ENCODE assay signal across 22 cellular contexts in the genomic region with DNA sequence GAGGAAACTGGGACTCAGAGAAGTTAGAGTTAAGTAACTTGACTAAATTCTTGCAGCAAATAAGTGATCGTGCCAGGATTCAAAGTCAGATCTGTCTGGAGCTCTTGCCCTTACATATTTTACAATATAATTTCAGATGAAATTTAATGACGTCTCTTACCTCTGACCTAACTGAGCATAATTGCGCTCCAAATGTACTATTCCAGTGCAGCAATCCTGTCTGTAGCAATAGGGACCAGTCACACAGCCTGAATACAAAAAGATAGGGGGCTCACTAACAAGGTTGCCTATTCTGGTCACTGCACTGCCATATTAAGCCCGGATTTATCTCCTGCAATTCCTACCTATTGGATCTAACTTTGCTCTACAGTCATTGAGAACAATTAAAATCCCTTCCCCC.
DNase-seq lines count a peak whose midpoint lies in the region; ATAC-seq and TF ChIP-seq lines count a peak whose summit lies in the region.
"Had no signal": no experiment of that assay in that cellular context is flagged by ENCODE, and none has a peak within 500 bp of the region (broad histone marks: within the 10 kb centered on the region; RNA-seq: fewer than 3 reads in every experiment).

No MANE protein-coding gene starts in this region.

- no peak overlapping the region for H4K91ac ChIP-seq in IMR-90 (ENCODE audit: insufficient read depth, low read depth, low read length)

- no peak overlapping the region for H3K4me2 ChIP-seq in IMR-90 (ENCODE audit: low read depth, low read length)
- H3K4me2 ChIP-seq: BLaER1 treated with 17β-estradiol and CSF1 and Interleukin-3, amounts not matched to agents 10 nM and 100 nM had no signal

- H3K36me3 ChIP-seq in IMR-90 (ENCODE audit: control insufficient read depth, insufficient read depth, low read length) (no peaks in the 10 kb centered on the region), gastroesophageal sphincter (no peaks in the 10 kb centered on the region)
- H3K36me3 ChIP-seq: BE2C; BLaER1 treated with 17β-estradiol and CSF1 and Interleukin-3, amounts not matched to agents 10 nM and 100 nM had no signal

- H3K27me3 ChIP-seq in IMR-90 (ENCODE audit: control insufficient read depth, insufficient read depth, low read length) = no peaks in the 10 kb centered on the region
- no peaks in the 10 kb centered on the region for H3K27me3 ChIP-seq in gastroesophageal sphincter
- H3K27me3 ChIP-seq: BE2C; BLaER1 treated with 17β-estradiol and CSF1 and Interleukin-3, amounts not matched to agents 10 nM and 100 nM had no signal

- dilution Hi-C loops in IMR-90 (cut with HindIII; ENCODE audit: low sequenced_read_pairs, unreplicated experiment) = no loop called here

- no peak for TF ChIP-seq CTCF in IMR-90 (conservative IDR thresholded peaks at IDR 0.05; ENCODE audit: low read depth, low read length)
- no peak for TF ChIP-seq CTCF in gastroesophageal sphincter (IDR thresholded peaks at IDR 0.05)
- no peak for TF ChIP-seq CTCF in nephron (IDR thresholded peaks at IDR 0.05; ENCODE audit: unreplicated experiment in 3 of 3)
- no peak for TF ChIP-seq CTCF in endothelial cell (IDR thresholded peaks at IDR 0.05; ENCODE audit: unreplicated experiment)

- H3K4me1 Mint-ChIP-seq in nephron = peaks cover 8% of the 10 kb centered on the region
- H3K4me1 Mint-ChIP-seq in endothelial cell (ENCODE audit: unreplicated experiment) = no peaks in the 10 kb centered on the region
- H3K4me1 Mint-ChIP-seq in naive thymus-derived CD8-positive, alpha-beta T cell = peaks cover 0 to 4% (median 1%) of the 10 kb centered on the region in 4 donors
- H3K4me1 Mint-ChIP-seq: CD14-positive monocyte had no signal

- H2AK9ac ChIP-seq in IMR-90 (replicated peaks; ENCODE audit: low read depth, low read length, poor library complexity) = no peak overlapping the region

- CTCF ChIA-PET in IMR-90 (lab: Yijun Ruan, JAX) = no interaction called here

- no peak overlapping the region for H4K8ac ChIP-seq in IMR-90 (ENCODE audit: low read depth in 2 of 2, low read length in 2 of 2)

- no peak overlapping the region for H3K4me3 Mint-ChIP-seq in nephron
- no peak overlapping the region for H3K4me3 Mint-ChIP-seq in endothelial cell (ENCODE audit: unreplicated experiment)
- H3K4me3 Mint-ChIP-seq in naive thymus-derived CD8-positive, alpha-beta T cell = no peak overlapping the region
- H3K4me3 Mint-ChIP-seq: CD14-positive monocyte; CD4-positive, alpha-beta T cell; CD8-positive, alpha-beta memory T cell had no signal

- 0 out of 2 replicates have a peak overlapping the region, but pooled peaks have one; percentile 4 for H3K56ac ChIP-seq in IMR-90 (ENCODE audit: extremely low read depth, insufficient read depth, low read length)

- no peak overlapping the region for H3K18ac ChIP-seq in IMR-90 (ENCODE audit: low read depth, low read length)

- H3K14ac ChIP-seq in IMR-90 (replicated peaks; ENCODE audit: low read depth, low read length) = no peak overlapping the region

- H2BK15ac ChIP-seq in IMR-90 (ENCODE audit: low read depth, low read length) = no peak overlapping the region

- no peak overlapping the region for H2BK20ac ChIP-seq in IMR-90 (ENCODE audit: low read depth, low read length)

- H4K5ac ChIP-seq in IMR-90 (ENCODE audit: low read depth, low read length) = no peak overlapping the region

- H2BK120ac ChIP-seq in IMR-90 (ENCODE audit: low read depth, low read length) = no peak overlapping the region

- TF ChIP-seq EP300 in gastroesophageal sphincter (IDR thresholded peaks at IDR 0.05) = no peak

- H3K9me1 ChIP-seq in IMR-90 (ENCODE audit: insufficient read depth, low read length) = peaks cover 2% of the 10 kb centered on the region; the same call in 1 of the 2 replicates

- intact Hi-C loops in IMR-90 (cut with micrococcal nuclease) = loop anchor here (10.0 kb wide), 1 partner anchor 984 kb away; no protein-coding TSS in a partner anchor

- no peak overlapping the region for H3K4ac ChIP-seq in IMR-90 (ENCODE audit: low read depth, low read length)

- H3K4me3 ChIP-seq in IMR-90 (ENCODE audit: insufficient read depth, low read depth, low read length) (no peak overlapping the region), gastroesophageal sphincter (no peak overlapping the region)
- H3K4me3 ChIP-seq: BLaER1 treated with 17β-estradiol and CSF1 and Interleukin-3, amounts not matched to agents 10 nM and 100 nM; GM12878; GM23248 had no signal

- DNase-seq in IMR-90 = no peak
- DNase-seq in NCI-H69 (lab: John Stamatoyannopoulos, UW) = peak; percentile 17
- no peak for DNase-seq in NCI-H187 treated with DMSO at 0.1 percent for 48 hours (lab: John Stamatoyannopoulos, UW)
- DNase-seq in activated CD4-positive, CD25-positive, alpha-beta regulatory T cell treated with anti-CD3 and anti-CD28 coated beads, Interleukin-2, amount 50 U/mL, for 72 hours = no peak
- no peak for DNase-seq in endothelial cell (ENCODE audit: low spot score)
- DNase-seq in naive thymus-derived CD8-positive, alpha-beta T cell = no peak
- DNase-seq: BE2C; CD4-positive, alpha-beta T cell; CD8-positive, alpha-beta memory T cell; DMS 273 treated with DMSO at 0.1 percent for 48 hours; DMS79; EL; GDM1; GM23248; H7; HCEC 1CT had no signal

- H3K23ac ChIP-seq in IMR-90 (ENCODE audit: low read depth, low read length) = no peak overlapping the region

- no peak for TF ChIP-seq POLR2A in IMR-90 (IDR thresholded peaks at IDR 0.05; ENCODE audit: low read depth, low read length)
- TF ChIP-seq POLR2A in gastroesophageal sphincter (IDR thresholded peaks at IDR 0.05) = no peak

- H3K9me3 ChIP-seq in IMR-90 (ENCODE audit: control insufficient read depth, insufficient read depth, low read length) (no peaks in the 10 kb centered on the region), gastroesophageal sphincter (no peaks in the 10 kb centered on the region)
- H3K9me3 ChIP-seq: BE2C; BLaER1 treated with 17β-estradiol and CSF1 and Interleukin-3, amounts not matched to agents 10 nM and 100 nM had no signal

- H3K27ac ChIP-seq in IMR-90 (ENCODE audit: insufficient read depth, low read length) (no peak overlapping the region), gastroesophageal sphincter (no peak overlapping the region)
- H3K27ac ChIP-seq: 22Rv1; BLaER1 treated with 17β-estradiol and CSF1 and Interleukin-3, amounts not matched to agents 10 nM and 100 nM; GM23248 had no signal

- no peak overlapping the region for H2AFZ ChIP-seq in IMR-90 (replicated peaks; ENCODE audit: low read length, poor library complexity)
- H2AFZ ChIP-seq: GM23248 had no signal

- in situ Hi-C loops in IMR-90 (cut with MboI; ENCODE audit: low sequenced_read_pairs) = loop anchor here (10.0 to 25.0 kb wide), 4 partner anchors 264 to 982 kb away; no protein-coding TSS in a partner anchor

- 100% methylated on average over 1 of the region's 4 CpGs; no CpG with 5 or more reads in 1 of the 2 experiments for WGBS in IMR-90 (ENCODE audit: extremely low coverage in 2 of 2, insufficient read length in 1 of 2), 2 experiments
- WGBS in gastroesophageal sphincter (ENCODE audit: low coverage in 1 of 2), 2 donors = 88 to 91% methylated on average over 4 of the region's 4 CpGs

- POLR2A ChIA-PET in IMR-90 (lab: Charles Lee; ENCODE audit: unreplicated experiment) = no interaction called here
- POLR2A ChIA-PET in naive thymus-derived CD8-positive, alpha-beta T cell (lab: Charles Lee) = no interaction called here

- no peaks in the 10 kb centered on the region for H3K27me3 Mint-ChIP-seq in nephron (ENCODE audit: low read depth)
- no peaks in the 10 kb centered on the region for H3K27me3 Mint-ChIP-seq in endothelial cell (ENCODE audit: unreplicated experiment)
- H3K27me3 Mint-ChIP-seq in naive thymus-derived CD8-positive, alpha-beta T cell = no peaks in the 10 kb centered on the region
- H3K27me3 Mint-ChIP-seq: CD4-positive, alpha-beta T cell; CD8-positive, alpha-beta memory T cell had no signal

- H3K9me3 Mint-ChIP-seq in nephron (no peaks in the 10 kb centered on the region), endothelial cell (ENCODE audit: unreplicated experiment) (no peaks in the 10 kb centered on the region)
- H3K9me3 Mint-ChIP-seq in naive thymus-derived CD8-positive, alpha-beta T cell = no peaks in the 10 kb centered on the region
- H3K9me3 Mint-ChIP-seq: CD14-positive monocyte; CD4-positive, alpha-beta T cell; CD8-positive, alpha-beta memory T cell had no signal

- H3K9ac ChIP-seq in IMR-90 (ENCODE audit: low read depth, low read length) = no peak overlapping the region
- H3K9ac ChIP-seq: BLaER1 treated with 17β-estradiol and CSF1 and Interleukin-3, amounts not matched to agents 10 nM and 100 nM; GM23248 had no signal

- H3K36me3 Mint-ChIP-seq in nephron (ENCODE audit: low read depth) (no peaks in the 10 kb centered on the region), endothelial cell (ENCODE audit: low read depth, unreplicated experiment) (no peaks in the 10 kb centered on the region)
- no peaks in the 10 kb centered on the region for H3K36me3 Mint-ChIP-seq in naive thymus-derived CD8-positive, alpha-beta T cell
- H3K36me3 Mint-ChIP-seq: CD14-positive monocyte; CD8-positive, alpha-beta memory T cell had no signal

- no peaks in the 10 kb centered on the region for H4K20me1 ChIP-seq in IMR-90 (ENCODE audit: insufficient read depth, low read length)
- H4K20me1 ChIP-seq: BLaER1 treated with 17β-estradiol and CSF1 and Interleukin-3, amounts not matched to agents 10 nM and 100 nM had no signal

- H3K4me1 ChIP-seq in IMR-90 (ENCODE audit: control insufficient read depth, insufficient read depth, low read length) = peaks cover 2% of the 10 kb centered on the region
- H3K4me1 ChIP-seq in gastroesophageal sphincter = peaks cover 0 to 23% (median 0%) of the 10 kb centered on the region in 3 donors
- H3K4me1 ChIP-seq: BE2C; BLaER1 treated with 17β-estradiol and CSF1 and Interleukin-3, amounts not matched to agents 10 nM and 100 nM had no signal

- H2BK5ac ChIP-seq in IMR-90 (ENCODE audit: low read depth, low read length, poor library complexity, severe bottlenecking) = no peak overlapping the region

- TF ChIP-seq RAD21 in IMR-90 (IDR thresholded peaks at IDR 0.05; ENCODE audit: low read length) = no peak

- H3K27ac Mint-ChIP-seq in nephron = peak overlapping the region; percentile 16 to 93 (median 79)
- H3K27ac Mint-ChIP-seq in endothelial cell (ENCODE audit: unreplicated experiment) = no peak overlapping the region
- no peak overlapping the region for H3K27ac Mint-ChIP-seq in naive thymus-derived CD8-positive, alpha-beta T cell
- H3K27ac Mint-ChIP-seq: CD14-positive monocyte; CD4-positive, alpha-beta T cell; CD8-positive, alpha-beta memory T cell had no signal

- no peaks in the 10 kb centered on the region for H3K79me1 ChIP-seq in IMR-90 (ENCODE audit: low read depth in 1 of 2, low read length in 2 of 2)

- no peak for ATAC-seq in IMR-90 (ENCODE audit: low read depth)
- ATAC-seq in gastroesophageal sphincter = peak; percentile 46
- ATAC-seq in naive thymus-derived CD8-positive, alpha-beta T cell = no peak
- ATAC-seq: GM12878 had no signal

- BruUV-seq in IMR-90 (replicated peaks; lab: Mats Ljungman, UMichigan) = no TSS peak

- H2AK5ac ChIP-seq in IMR-90 (ENCODE audit: low read depth, low read length) = no peak overlapping the region

TF ChIP-seq in IMR-90, 13 proteins besides CTCF, POLR2A, EP300 and RAD21:
- TF ChIP-seq MXI1 (IDR thresholded peaks at IDR 0.05; ENCODE audit: borderline replicate concordance, low read depth, low read length) (no peak), CHD1 (IDR thresholded peaks at IDR 0.05; ENCODE audit: low read depth, low read length) (no peak), MAFK (IDR thresholded peaks at IDR 0.05; ENCODE audit: low read depth, low read length) (no peak)

Comparison
In these comparisons a context has a peak if more than half of its experiments do, and no peak if none do; other contexts are left out.
1. H3K27ac Mint-ChIP-seq: peak in nephron (3 of 3); none in endothelial cell (single experiment) and naive thymus-derived CD8-positive, alpha-beta T cell (0 of 10).